In genomic region chr6:32974541-32975308, GRCh38 we compare ENCODE assay signal across 1 cellular context.
TF ChIP-seq lines count a peak whose summit lies in the region.

No MANE protein-coding gene starts in this region.

TF ChIP-seq in HEK293, 187 proteins besides CTCF, POLR2A, EP300 and RAD21 (continued from another document):
- TF ChIP-seq ZBTB26 (tag by site-specific recombination; optimal IDR thresholded peaks at IDR 0.05) (peak; percentile 12), ZNF280D (tag by site-specific recombination; IDR thresholded peaks at IDR 0.05) (no peak), WT1 (tag by site-specific recombination; IDR thresholded peaks at IDR 0.05) (no peak), ZNF121 (tag by site-specific recombination; IDR thresholded peaks at IDR 0.05) (no peak), ZNF157 (tag by site-specific recombination; IDR thresholded peaks at IDR 0.05) (no peak), SP2 (tag by site-specific recombination; IDR thresholded peaks at IDR 0.05) (no peak), ZNF529 (tag by site-specific recombination; IDR thresholded peaks at IDR 0.05; ENCODE audit: insufficient replicate concordance) (no peak), ZNF174 (tag by site-specific recombination; IDR thresholded peaks at IDR 0.05) (no peak), ZNF324 (tag by site-specific recombination; IDR thresholded peaks at IDR 0.05) (no peak), ZNF114 (tag by site-specific recombination; IDR thresholded peaks at IDR 0.05) (no peak), ZNF148 (tag by site-specific recombination; IDR thresholded peaks at IDR 0.05; ENCODE audit: borderline replicate concordance) (no peak), ZNF658 (tag by site-specific recombination; IDR thresholded peaks at IDR 0.05) (no peak), TSHZ1 (tag by site-specific recombination; IDR thresholded peaks at IDR 0.05; ENCODE audit: borderline replicate concordance) (no peak), ZBTB7A (tag by site-specific recombination; IDR thresholded peaks at IDR 0.05; ENCODE audit: low read depth) (no peak), ZNF426 (tag by site-specific recombination; IDR thresholded peaks at IDR 0.05) (no peak), ZBTB48 (tag by site-specific recombination; IDR thresholded peaks at IDR 0.05) (no peak), ZSCAN30 (tag by site-specific recombination; IDR thresholded peaks at IDR 0.05) (no peak), ZNF514 (tag by site-specific recombination; IDR thresholded peaks at IDR 0.05) (no peak), YY1 (tag by site-specific recombination; IDR thresholded peaks at IDR 0.05) (no peak), ZNF623 (tag by site-specific recombination; IDR thresholded peaks at IDR 0.05) (no peak), ZBTB10 (tag by site-specific recombination; IDR thresholded peaks at IDR 0.05) (no peak), GLI2 (tag by site-specific recombination; IDR thresholded peaks at IDR 0.05; ENCODE audit: borderline replicate concordance, low read depth) (no peak), ZNF362 (tag by site-specific recombination; IDR thresholded peaks at IDR 0.05) (no peak), ZNF335 (tag by site-specific recombination; conservative IDR thresholded peaks at IDR 0.05) (no peak), ZBTB1 (tag by site-specific recombination; IDR thresholded peaks at IDR 0.05) (no peak), ZFHX2 (tag by site-specific recombination; conservative IDR thresholded peaks at IDR 0.05) (peak; percentile 90), ZBTB11 (tag by site-specific recombination; conservative IDR thresholded peaks at IDR 0.05; ENCODE audit: low read depth) (no peak), KLF10 (tag by site-specific recombination; IDR thresholded peaks at IDR 0.05) (0 out of 2 replicates have a peak, but pooled peaks have one; percentile 32), REPIN1 (tag by site-specific recombination; IDR thresholded peaks at IDR 0.05; ENCODE audit: low read depth) (no peak), ZNF341 (tag by site-specific recombination; IDR thresholded peaks at IDR 0.05; ENCODE audit: low read depth) (peak; percentile 56)
